Comparison of ENCODE assay signal across 1 cellular context in genomic region chr6:111477481-111477938, GRCh38.
A peak's percentile ranks its signal among the peaks of the same experiment; 100 is the strongest.
TF ChIP-seq lines count a peak whose summit lies in the region.

No MANE protein-coding gene starts in this region.

TF ChIP-seq in K562, 482 proteins besides CTCF, POLR2A, EP300 and RAD21 (continued from another document and continues in another):
- TF ChIP-seq CREB3 (tag; conservative IDR thresholded peaks at IDR 0.05; ENCODE audit: low read depth) = 0 out of 2 replicates have a peak, but pooled peaks have one; percentile 20
- TF ChIP-seq HDAC1 (IDR thresholded peaks at IDR 0.05) = peak in 1 of 2 experiments; percentile 34; a peak in 1 of 4 replicates
- TF ChIP-seq TRIM24 (IDR thresholded peaks at IDR 0.05) = peak; percentile 13 to 52; a peak in 2 of 4 replicates
- TF ChIP-seq PTTG1 (tag; IDR thresholded peaks at IDR 0.05; ENCODE audit: low read depth) = no peak
- TF ChIP-seq NFYB (IDR thresholded peaks at IDR 0.05; ENCODE audit: extremely low read depth, insufficient read length) = no peak
- TF ChIP-seq VEZF1 (CRISPR knock-in tag; IDR thresholded peaks at IDR 0.05) = no peak
- no peak for TF ChIP-seq ZSCAN29 (IDR thresholded peaks at IDR 0.05)
- no peak for TF ChIP-seq BDP1 (IDR thresholded peaks at IDR 0.05; ENCODE audit: insufficient read depth, insufficient read length)
- TF ChIP-seq E2F5 (CRISPR knock-in tag; IDR thresholded peaks at IDR 0.05) = no peak
- no peak for TF ChIP-seq HBP1 (CRISPR knock-in tag; IDR thresholded peaks at IDR 0.05)
- TF ChIP-seq PHF21A (IDR thresholded peaks at IDR 0.05; ENCODE audit: borderline replicate concordance, low read depth) = no peak
- TF ChIP-seq HNRNPUL1 (IDR thresholded peaks at IDR 0.05; ENCODE audit: low read length) = no peak
- no peak for TF ChIP-seq ASH1L (IDR thresholded peaks at IDR 0.05; ENCODE audit: borderline replicate concordance, low read depth, partially characterized antibody)
- no peak for TF ChIP-seq ZNF280B (CRISPR knock-in tag; IDR thresholded peaks at IDR 0.05)
- TF ChIP-seq MLLT1 (IDR thresholded peaks at IDR 0.05) = no peak
- TF ChIP-seq IRF2 (CRISPR knock-in tag; IDR thresholded peaks at IDR 0.05) = no peak
- TF ChIP-seq SMAD4 (CRISPR knock-in tag; conservative IDR thresholded peaks at IDR 0.05) = peak; percentile 68
- peak; percentile 18; the same call in 1 of the 2 replicates for TF ChIP-seq JUND (IDR thresholded peaks at IDR 0.05; ENCODE audit: borderline replicate concordance, low read depth, low read length)
- TF ChIP-seq JUND (tag; IDR thresholded peaks at IDR 0.05; ENCODE audit: borderline replicate concordance, low read depth, low read length) = no peak; the same call in 2 of the 3 replicates
- TF ChIP-seq MCM3 (IDR thresholded peaks at IDR 0.05) = no peak
- TF ChIP-seq SMARCE1 (IDR thresholded peaks at IDR 0.05) = no peak; the same call in 1 of the 2 replicates
- TF ChIP-seq E2F1 (CRISPR knock-in tag; IDR thresholded peaks at IDR 0.05) = 0 out of 2 replicates have a peak, but pooled peaks have one; percentile 38
- no peak for TF ChIP-seq CHD1 (IDR thresholded peaks at IDR 0.05; ENCODE audit: low read length)
- peak; percentile 46 for TF ChIP-seq MGA (IDR thresholded peaks at IDR 0.05)
- no peak for TF ChIP-seq XRCC5 (IDR thresholded peaks at IDR 0.05; ENCODE audit: low read depth, low read length)
- no peak for TF ChIP-seq ZNF253 (CRISPR knock-in tag; conservative IDR thresholded peaks at IDR 0.05)
- peak; percentile 84 for TF ChIP-seq BACH1 (tag; IDR thresholded peaks at IDR 0.05)
- no peak for TF ChIP-seq ZKSCAN1 (IDR thresholded peaks at IDR 0.05; ENCODE audit: low read depth, low read length)
- peak; percentile 69 for TF ChIP-seq DMBX1 (CRISPR knock-in tag; IDR thresholded peaks at IDR 0.05; ENCODE audit: borderline replicate concordance)
- TF ChIP-seq CBX8 (IDR thresholded peaks at IDR 0.05; ENCODE audit: borderline replicate concordance, extremely low read depth, low read depth, low read length, poor library complexity, severe bottlenecking) = no peak
- TF ChIP-seq CCNT2 (IDR thresholded peaks at IDR 0.05; ENCODE audit: borderline replicate concordance, extremely low read depth, insufficient read length, low read depth, low read length) = no peak
- TF ChIP-seq ETV1 (tag; conservative IDR thresholded peaks at IDR 0.05; ENCODE audit: low read depth) = peak; percentile 7; the same call in 1 of the 2 replicates
- TF ChIP-seq THRAP3 (IDR thresholded peaks at IDR 0.05; ENCODE audit: borderline replicate concordance) = no peak
- no peak for TF ChIP-seq OTX1 (CRISPR knock-in tag; IDR thresholded peaks at IDR 0.05)
- no peak for TF ChIP-seq ZNF133 (CRISPR knock-in tag; IDR thresholded peaks at IDR 0.05)
- TF ChIP-seq HSF4 (CRISPR knock-in tag; IDR thresholded peaks at IDR 0.05; ENCODE audit: borderline replicate concordance) = no peak
- peak; percentile 86 for TF ChIP-seq C11orf30 (IDR thresholded peaks at IDR 0.05; ENCODE audit: low read depth)
- TF ChIP-seq ZNF76 (CRISPR knock-in tag; IDR thresholded peaks at IDR 0.05; ENCODE audit: borderline replicate concordance) = no peak
- TF ChIP-seq ATF4 (CRISPR knock-in tag; IDR thresholded peaks at IDR 0.05) = no peak; the same call in 1 of the 2 replicates
- no peak for TF ChIP-seq CAMTA2 (CRISPR knock-in tag; conservative IDR thresholded peaks at IDR 0.05)
- peak; percentile 46; the same call in 1 of the 2 replicates for TF ChIP-seq CTBP1 (IDR thresholded peaks at IDR 0.05; ENCODE audit: borderline replicate concordance)
- TF ChIP-seq MAFF (IDR thresholded peaks at IDR 0.05; ENCODE audit: low read length) = peak; percentile 32; the same call in 1 of the 2 replicates
